19 cellular contexts compared by ENCODE assay signal in genomic region chr12:59407799-59408198, GRCh38.
DNase-seq lines count a peak whose midpoint lies in the region; ATAC-seq and TF ChIP-seq lines count a peak whose summit lies in the region.
"Had no signal": no experiment of that assay in that cellular context is flagged by ENCODE, and none has a peak within 500 bp of the region (broad histone marks: within the 10 kb centered on the region; RNA-seq: fewer than 3 reads in every experiment).

No MANE protein-coding gene starts in this region.

- no peaks in the 10 kb centered on the region for H3K9me3 ChIP-seq in Loucy (ENCODE audit: insufficient read depth, low read depth, low read length)
- H3K9me3 ChIP-seq: A549; BLaER1 treated with 17β-estradiol and CSF1 and Interleukin-3, amounts not matched to agents 10 nM and 100 nM had no signal

- no peaks in the 10 kb centered on the region for H3K9me2 ChIP-seq in Loucy (replicated peaks; ENCODE audit: low read depth, low read length)

- POLR2A ChIA-PET in WTC11 (lab: Charles Lee) (no interaction called here), T-cell (lab: Charles Lee) (no interaction called here)
- POLR2A ChIA-PET in activated CD8-positive, alpha-beta T cell treated with anti-CD3 and anti-CD28 coated beads, Interleukin-2, amount 10 ng/mL, durations not matched to agents 7 days and 5 days (lab: Charles Lee): no interaction called here

- H2AFZ ChIP-seq in Loucy (ENCODE audit: low read length): no peak overlapping the region
- H2AFZ ChIP-seq: PC-9 had no signal

- TF ChIP-seq CTCF in Loucy (conservative IDR thresholded peaks at IDR 0.05; ENCODE audit: low read length) (peak; percentile 41), WTC11 (IDR thresholded peaks at IDR 0.05) (no peak)

- DNase-seq in NCI-H748 (lab: John Stamatoyannopoulos, UW; ENCODE audit: unreplicated experiment) (peak; percentile 12), NCI-H748 treated with DMSO at 0.1 percent for 48 hours (lab: John Stamatoyannopoulos, UW) (no peak), WTC11 (ENCODE audit: low spot score) (no peak), pons (ENCODE audit: low spot score) (peak; percentile 14), mesenteric fat pad (ENCODE audit: low spot score) (no peak), T-cell (no peak)
- no peak for DNase-seq in activated CD8-positive, alpha-beta T cell treated with anti-CD3 and anti-CD28 coated beads, Interleukin-2, amount 10 ng/mL, durations not matched to agents 7 days and 5 days
- DNase-seq: GDM1, NCI-H1105, NCI-H1694 treated with DMSO at 0.1 percent for 48 hours, NCI-H345, NCI-H524 treated with DMSO at 0.1 percent for 48 hours, SIG-M5 had no signal

- H3K4me1 Mint-ChIP-seq in WTC11 (peaks cover 5% of the 10 kb centered on the region), T-cell (peaks cover 0 to 2% (median 0%) of the 10 kb centered on the region in 3 donors)
- H3K4me1 Mint-ChIP-seq in activated CD8-positive, alpha-beta T cell treated with anti-CD3 and anti-CD28 coated beads, Interleukin-2, amount 10 ng/mL, durations not matched to agents 7 days and 5 days (ENCODE audit: low read depth): peaks cover 14% of the 10 kb centered on the region

- no peaks in the 10 kb centered on the region for H3K36me3 Mint-ChIP-seq in WTC11
- no peaks in the 10 kb centered on the region for H3K36me3 Mint-ChIP-seq in activated CD8-positive, alpha-beta T cell treated with anti-CD3 and anti-CD28 coated beads, Interleukin-2, amount 10 ng/mL, durations not matched to agents 7 days and 5 days (ENCODE audit: low read depth)
- no peaks in the 10 kb centered on the region for H3K36me3 Mint-ChIP-seq in T-cell

- H3K27ac Mint-ChIP-seq in WTC11: no peak overlapping the region
- no peak overlapping the region for H3K27ac Mint-ChIP-seq in activated CD8-positive, alpha-beta T cell treated with anti-CD3 and anti-CD28 coated beads, Interleukin-2, amount 10 ng/mL, durations not matched to agents 7 days and 5 days
- H3K27ac Mint-ChIP-seq in T-cell: no peak overlapping the region
- H3K27ac Mint-ChIP-seq: HFFc6; T-helper 1 cell treated with Interleukin-12 subunit alpha and Interleukin-12 subunit beta and Interleukin-4 antibody, amounts not matched to agents 30 μg/mL and 1 μg/mL, for 36 hours had no signal

- H4K20me1 ChIP-seq in Loucy (ENCODE audit: insufficient read depth, low read length, poor library complexity, severe bottlenecking): no peaks in the 10 kb centered on the region
- H4K20me1 ChIP-seq: BLaER1 treated with 17β-estradiol and CSF1 and Interleukin-3, amounts not matched to agents 10 nM and 100 nM had no signal

- H3K79me2 ChIP-seq in Loucy (ENCODE audit: insufficient read depth, low read length): no peaks in the 10 kb centered on the region

- no peaks in the 10 kb centered on the region for H3F3A ChIP-seq in Loucy (ENCODE audit: low read depth)

- no peak overlapping the region for H3K4me3 Mint-ChIP-seq in WTC11
- no peak overlapping the region for H3K4me3 Mint-ChIP-seq in activated CD8-positive, alpha-beta T cell treated with anti-CD3 and anti-CD28 coated beads, Interleukin-2, amount 10 ng/mL, durations not matched to agents 7 days and 5 days
- H3K4me3 Mint-ChIP-seq in T-cell: no peak overlapping the region
- H3K4me3 Mint-ChIP-seq: HFFc6; T-helper 1 cell treated with Interleukin-12 subunit alpha and Interleukin-12 subunit beta and Interleukin-4 antibody, amounts not matched to agents 30 μg/mL and 1 μg/mL, for 36 hours had no signal

- no peaks in the 10 kb centered on the region for H3K9me3 Mint-ChIP-seq in WTC11
- no peaks in the 10 kb centered on the region for H3K9me3 Mint-ChIP-seq in activated CD8-positive, alpha-beta T cell treated with anti-CD3 and anti-CD28 coated beads, Interleukin-2, amount 10 ng/mL, durations not matched to agents 7 days and 5 days (ENCODE audit: insufficient read depth)
- H3K9me3 Mint-ChIP-seq in T-cell: no peaks in the 10 kb centered on the region
- H3K9me3 Mint-ChIP-seq: HFFc6; T-helper 1 cell treated with Interleukin-12 subunit alpha and Interleukin-12 subunit beta and Interleukin-4 antibody, amounts not matched to agents 30 μg/mL and 1 μg/mL, for 36 hours had no signal

- no peaks in the 10 kb centered on the region for H3K27me3 Mint-ChIP-seq in WTC11 (ENCODE audit: low read depth)
- no peaks in the 10 kb centered on the region for H3K27me3 Mint-ChIP-seq in activated CD8-positive, alpha-beta T cell treated with anti-CD3 and anti-CD28 coated beads, Interleukin-2, amount 10 ng/mL, durations not matched to agents 7 days and 5 days (ENCODE audit: low read depth)
- H3K27me3 Mint-ChIP-seq in T-cell: peaks cover 1 to 2% of the 10 kb centered on the region in 2 donors

- ATAC-seq in WTC11: peak; percentile 78
- ATAC-seq in activated CD8-positive, alpha-beta T cell treated with anti-CD3 and anti-CD28 coated beads, Interleukin-2, amount 10 ng/mL, durations not matched to agents 7 days and 5 days: no peak
- no peak for ATAC-seq in T-cell (replicated peaks in 1 of 4)
- ATAC-seq: A549 had no signal

- H3K4me2 ChIP-seq in Loucy (ENCODE audit: low read depth, low read length, poor library complexity, severe bottlenecking): no peak overlapping the region
- H3K4me2 ChIP-seq: A549; BLaER1 treated with 17β-estradiol and CSF1 and Interleukin-3, amounts not matched to agents 10 nM and 100 nM; PC-9 had no signal

- CTCF ChIA-PET in WTC11 (lab: Charles Lee) (interaction anchor here (0.6 to 2.6 kb wide), 7 partner anchors 10 to 867 kb away, joined by 3 to 7 read pairs (median 3); no protein-coding TSS in a partner anchor), T-cell (lab: Charles Lee) (interaction anchor here in 1 of 2 donors (0.7 kb wide), 1 partner anchor 10 kb away, joined by 4 read pairs; no protein-coding TSS in a partner anchor)
- CTCF ChIA-PET in activated CD8-positive, alpha-beta T cell treated with anti-CD3 and anti-CD28 coated beads, Interleukin-2, amount 10 ng/mL, durations not matched to agents 7 days and 5 days (lab: Charles Lee): interaction anchor here (0.6 to 1.5 kb wide), 3 partner anchors 21 to 400 kb away, joined by 3 read pairs; no protein-coding TSS in a partner anchor

- H3K4me1 ChIP-seq in Loucy (ENCODE audit: insufficient read depth, low read length, poor library complexity, severe bottlenecking): no peaks in the 10 kb centered on the region
- H3K4me1 ChIP-seq: A549; BLaER1 treated with 17β-estradiol and CSF1 and Interleukin-3, amounts not matched to agents 10 nM and 100 nM had no signal

- H3K36me3 ChIP-seq in Loucy (ENCODE audit: insufficient read depth, low read length): no peaks in the 10 kb centered on the region
- H3K36me3 ChIP-seq: BLaER1 treated with 17β-estradiol and CSF1 and Interleukin-3, amounts not matched to agents 10 nM and 100 nM had no signal

- no peak overlapping the region for H3K9ac ChIP-seq in Loucy (ENCODE audit: low read depth, low read length, poor library complexity, severe bottlenecking)
- H3K9ac ChIP-seq: BLaER1 treated with 17β-estradiol and CSF1 and Interleukin-3, amounts not matched to agents 10 nM and 100 nM had no signal

- no peaks in the 10 kb centered on the region for H3K27me3 ChIP-seq in Loucy (ENCODE audit: insufficient read depth, low read length, poor library complexity, severe bottlenecking)
- H3K27me3 ChIP-seq: BLaER1 treated with 17β-estradiol and CSF1 and Interleukin-3, amounts not matched to agents 10 nM and 100 nM had no signal

- no peak overlapping the region for H3K4me3 ChIP-seq in Loucy (ENCODE audit: low read length, poor library complexity, severe bottlenecking)
- H3K4me3 ChIP-seq: A549; BLaER1 treated with 17β-estradiol and CSF1 and Interleukin-3, amounts not matched to agents 10 nM and 100 nM; PC-9 had no signal

TF ChIP-seq in WTC11, 78 proteins besides CTCF, POLR2A, EP300 and RAD21 (continues in another document):
- no peak for TF ChIP-seq ZSCAN18 (CRISPR knock-in tag; IDR thresholded peaks at IDR 0.05)
- TF ChIP-seq NFE2L1 (CRISPR knock-in tag; IDR thresholded peaks at IDR 0.05): no peak
- no peak for TF ChIP-seq GRHL2 (CRISPR knock-in tag; IDR thresholded peaks at IDR 0.05; ENCODE audit: insufficient replicate concordance, severe bottlenecking)
- TF ChIP-seq TP53 (CRISPR knock-in tag; IDR thresholded peaks at IDR 0.05): no peak
- TF ChIP-seq IRF2 (CRISPR knock-in tag; IDR thresholded peaks at IDR 0.05; ENCODE audit: borderline replicate concordance, low read depth): no peak
- TF ChIP-seq TEAD1 (CRISPR knock-in tag; IDR thresholded peaks at IDR 0.05): no peak
- no peak for TF ChIP-seq ESRRA (CRISPR knock-in tag; IDR thresholded peaks at IDR 0.05; ENCODE audit: borderline replicate concordance)
- no peak for TF ChIP-seq ZBTB43 (CRISPR knock-in tag; IDR thresholded peaks at IDR 0.05)

Comparison
In these comparisons a context has a peak if more than half of its experiments do, and no peak if none do; other contexts are left out.
1. DNase-seq: peak in NCI-H748 (single experiment) and pons (single experiment); none in NCI-H748 treated with DMSO at 0.1 percent for 48 hours (single experiment), WTC11 (single experiment), activated CD8-positive, alpha-beta T cell treated with anti-CD3 and anti-CD28 coated beads, Interleukin-2, amount 10 ng/mL, durations not matched to agents 7 days and 5 days (single experiment), mesenteric fat pad (single experiment) and T-cell (0 of 34).